In the genomic region with DNA sequence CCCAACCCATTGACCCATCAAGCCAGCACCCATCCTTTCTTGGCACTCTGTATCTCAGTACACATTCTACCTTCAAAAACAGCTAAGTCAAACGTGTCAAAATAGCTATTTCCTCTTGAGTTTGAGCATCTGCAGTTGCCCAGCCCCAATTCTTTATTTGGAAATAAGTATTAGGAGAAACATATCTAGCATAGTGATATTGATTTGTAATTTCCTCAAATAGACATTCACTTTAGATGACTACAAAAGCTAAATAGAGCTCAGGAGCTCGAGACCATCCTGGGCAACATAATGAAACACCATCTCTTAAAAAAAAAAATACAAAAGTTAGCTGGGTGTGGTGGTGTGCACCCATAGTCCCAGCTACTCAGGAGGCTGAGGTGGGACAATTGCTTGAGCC, we compare ENCODE assay signal across 35 cellular contexts.
"Had no signal": no experiment of that assay in that cellular context is flagged by ENCODE, and none has a peak within 500 bp of the region (broad histone marks: within the 10 kb centered on the region; RNA-seq: fewer than 3 reads in every experiment).

No MANE protein-coding gene starts in this region.

- H3K4me3 Mint-ChIP-seq: activated CD4-positive, alpha-beta T cell treated with anti-CD3 and anti-CD28 coated beads, Interleukin-2, amount 10 ng/mL, durations not matched to agents 24 days and 14 days; activated CD8-positive, alpha-beta T cell treated with anti-CD3 and anti-CD28 coated beads for 36 hours; activated naive CD8-positive, alpha-beta T cell treated with anti-CD3 and anti-CD28 coated beads for 36 hours; activated T-cell treated with anti-CD3 and anti-CD28 coated beads, Interleukin-2, amount 50 U/mL, for 72 hours; activated T-helper 17 cell treated with anti-CD3 and anti-CD28 coated beads, Interleukin-2, amount 50 U/mL, for 72 hours had no signal

- H3K27ac Mint-ChIP-seq: activated CD4-positive, alpha-beta T cell treated with anti-CD3 and anti-CD28 coated beads, Interleukin-2, amount 10 ng/mL, durations not matched to agents 24 days and 14 days; activated CD8-positive, alpha-beta T cell treated with anti-CD3 and anti-CD28 coated beads for 36 hours; activated naive CD8-positive, alpha-beta T cell treated with anti-CD3 and anti-CD28 coated beads for 36 hours; activated T-cell treated with anti-CD3 and anti-CD28 coated beads, Interleukin-2, amount 50 U/mL, for 72 hours; activated T-helper 17 cell treated with anti-CD3 and anti-CD28 coated beads, Interleukin-2, amount 50 U/mL, for 72 hours had no signal

- H3K27ac ChIP-seq: cardiac muscle cell, PC-9, WERI-Rb-1 had no signal

- H3K4me3 ChIP-seq: cardiac muscle cell, MG63, PC-9 had no signal

- DNase-seq: activated CD4-positive, alpha-beta T cell treated with anti-CD3 and anti-CD28 coated beads for 1 hour; activated CD4-positive, alpha-beta T cell treated with anti-CD3 and anti-CD28 coated beads, Interleukin-2, amount 10 ng/mL, durations not matched to agents 24 days and 14 days; activated CD4-positive, alpha-beta T cell treated with anti-CD3 and anti-CD28 coated beads, Interleukin-2, amount 50 U/mL, for 4 hours; activated CD4-positive, CD25-positive, alpha-beta regulatory T cell; activated CD8-positive, alpha-beta T cell treated with anti-CD3 and anti-CD28 coated beads for 36 hours; activated effector memory CD4-positive, alpha-beta T cell treated with anti-CD3 and anti-CD28 coated beads, Interleukin-2, amount 50 U/mL, for 16 hours; activated naive CD4-positive, alpha-beta T cell; activated naive CD4-positive, alpha-beta T cell treated with anti-CD3 and anti-CD28 coated beads, Interleukin-2, amount 50 U/mL, for 16 hours; activated naive CD8-positive, alpha-beta T cell treated with anti-CD3 and anti-CD28 coated beads for 36 hours; activated T-cell treated with anti-CD3 and anti-CD28 coated beads, Interleukin-2, amount 50 U/mL, for 1 hour; activated T-cell treated with anti-CD3 and anti-CD28 coated beads, Interleukin-2, amount 50 U/mL, for 72 hours; amniotic stem cell; aorta; Kasumi-1; KG1; MG63; NCI-H1048; NCI-H1105 treated with DMSO at 0.1 percent for 48 hours; NCI-H1436; NCI-H1694; NCI-H1930; NCI-H2081 treated with DMSO at 0.1 percent for 48 hours; NCI-H345; NCI-H524 treated with DMSO at 0.1 percent for 48 hours; NCI-H748 treated with DMSO at 0.1 percent for 48 hours; NK-92 treated with Interleukin-12 subunit alpha and Interleukin-12 subunit beta, amount 100 ng/mL, for 24 hours; PC-9; Right ventricle myocardium superior; SW 1271; T-helper 1 cell; T-helper 2 cell; T-helper 9 cell; WERI-Rb-1 had no signal

- H3K4me1 Mint-ChIP-seq: activated CD4-positive, alpha-beta T cell treated with anti-CD3 and anti-CD28 coated beads, Interleukin-2, amount 10 ng/mL, durations not matched to agents 24 days and 14 days; activated naive CD8-positive, alpha-beta T cell treated with anti-CD3 and anti-CD28 coated beads for 36 hours; activated T-helper 17 cell treated with anti-CD3 and anti-CD28 coated beads, Interleukin-2, amount 50 U/mL, for 72 hours had no signal

- H3K36me3 Mint-ChIP-seq: activated naive CD8-positive, alpha-beta T cell treated with anti-CD3 and anti-CD28 coated beads for 36 hours had no signal

- H3K27me3 ChIP-seq: cardiac muscle cell, MG63 had no signal

- H3K36me3 ChIP-seq: WERI-Rb-1 had no signal

- H2AFZ ChIP-seq: PC-9 had no signal

- H3K9me3 Mint-ChIP-seq: activated CD8-positive, alpha-beta T cell treated with anti-CD3 and anti-CD28 coated beads for 36 hours had no signal

- H3K9me3 ChIP-seq: MG63 had no signal

- ATAC-seq: activated CD8-positive, alpha-beta T cell treated with anti-CD3 and anti-CD28 coated beads for 36 hours; activated T-cell treated with anti-CD3 and anti-CD28 coated beads, Interleukin-2, amount 50 U/mL, for 72 hours; activated T-helper 17 cell treated with anti-CD3 and anti-CD28 coated beads, Interleukin-2, amount 50 U/mL, for 72 hours had no signal

- H3K4me2 ChIP-seq: PC-9 had no signal

- H3K27me3 Mint-ChIP-seq: activated CD4-positive, alpha-beta T cell treated with anti-CD3 and anti-CD28 coated beads, Interleukin-2, amount 10 ng/mL, durations not matched to agents 24 days and 14 days; activated CD8-positive, alpha-beta T cell treated with anti-CD3 and anti-CD28 coated beads for 36 hours; activated naive CD8-positive, alpha-beta T cell treated with anti-CD3 and anti-CD28 coated beads for 36 hours had no signal
